ENCODE assay signal across 8 cellular contexts in genomic region chr11:63829823-63830489, GRCh38.
A peak's percentile ranks its signal among the peaks of the same experiment; 100 is the strongest.
DNase-seq lines count a peak whose midpoint lies in the region; ATAC-seq and TF ChIP-seq lines count a peak whose summit lies in the region.

No MANE protein-coding gene starts in this region.

- peak; percentile 28 for TF ChIP-seq CTCF in AG09319 (IDR thresholded peaks at IDR 0.05; ENCODE audit: low read depth, low read length)
- TF ChIP-seq CTCF in GM13977 (IDR thresholded peaks at IDR 0.05; ENCODE audit: extremely low read depth, insufficient read depth, missing control alignments) = peak; percentile 50

- no peaks in the 10 kb centered on the region for H3K9me3 Mint-ChIP-seq in T-helper 2 cell treated with Interferon-gamma antibody and Interleukin-4, amounts not matched to agents 5 μg/mL and 100 μg/mL, for 36 hours

- DNase-seq in AG09319 (ENCODE audit: extremely low read depth, low read depth) (no peak), GM13977 (ENCODE audit: low spot score) (no peak), hepatic stellate cell (ENCODE audit: low spot score) (peak; percentile 58), NCI-H2107 (lab: John Stamatoyannopoulos, UW) (no peak), NCI-H2196 (lab: John Stamatoyannopoulos, UW; ENCODE audit: unreplicated experiment) (no peak)
- DNase-seq in T-helper 2 cell treated with Interferon-gamma antibody and Interleukin-4, amounts not matched to agents 5 μg/mL and 100 μg/mL, for 36 hours (ENCODE audit: low spot score) = no peak
- DNase-seq in stimulated activated CD4-positive, alpha-beta T cell treated with anti-CD3 and anti-CD28 coated beads, Interleukin-12 subunit alpha, Interleukin-12 subunit beta, amount 100 ng/mL, for 4 hours = no peak

- in situ Hi-C loops in GM13977 (cut with MboI; ENCODE audit: low pct_unique_long_range_greater_than_20kb, low sequenced_read_pairs, unreplicated experiment) = loop anchor here (10.0 kb wide), 1 partner anchor 115 kb away; no protein-coding TSS in a partner anchor

- peak; percentile 82 for ATAC-seq in SK-N-SH treated with all-trans-retinoic acid at 6 μM for 48 hours

- H3K4me3 Mint-ChIP-seq in T-helper 2 cell treated with Interferon-gamma antibody and Interleukin-4, amounts not matched to agents 5 μg/mL and 100 μg/mL, for 36 hours = no peak overlapping the region

- H3K36me3 Mint-ChIP-seq in T-helper 2 cell treated with Interferon-gamma antibody and Interleukin-4, amounts not matched to agents 5 μg/mL and 100 μg/mL, for 36 hours (ENCODE audit: low read depth) = peaks cover 20% of the 10 kb centered on the region

- no peaks in the 10 kb centered on the region for H3K4me1 Mint-ChIP-seq in T-helper 2 cell treated with Interferon-gamma antibody and Interleukin-4, amounts not matched to agents 5 μg/mL and 100 μg/mL, for 36 hours (ENCODE audit: low read depth)

- no peaks in the 10 kb centered on the region for H3K27me3 Mint-ChIP-seq in T-helper 2 cell treated with Interferon-gamma antibody and Interleukin-4, amounts not matched to agents 5 μg/mL and 100 μg/mL, for 36 hours (ENCODE audit: low read depth)

- H3K27ac Mint-ChIP-seq in T-helper 2 cell treated with Interferon-gamma antibody and Interleukin-4, amounts not matched to agents 5 μg/mL and 100 μg/mL, for 36 hours = no peak overlapping the region

TF ChIP-seq in SK-N-SH treated with all-trans-retinoic acid at 6 μM for 48 hours, 23 proteins besides CTCF, POLR2A, EP300 and RAD21:
- TF ChIP-seq SNAI2 (CRISPR knock-in tag; IDR thresholded peaks at IDR 0.05) = no peak
- no peak for TF ChIP-seq TCF4 (CRISPR knock-in tag; IDR thresholded peaks at IDR 0.05; ENCODE audit: borderline replicate concordance)
- no peak for TF ChIP-seq TSHZ2 (CRISPR knock-in tag; IDR thresholded peaks at IDR 0.05)
- TF ChIP-seq GLIS3 (CRISPR knock-in tag; IDR thresholded peaks at IDR 0.05) = no peak
- TF ChIP-seq RARB (CRISPR knock-in tag; IDR thresholded peaks at IDR 0.05) = no peak
- TF ChIP-seq CREB5 (CRISPR knock-in tag; IDR thresholded peaks at IDR 0.05; ENCODE audit: low read depth) = no peak
- no peak for TF ChIP-seq ARNTL (CRISPR knock-in tag; IDR thresholded peaks at IDR 0.05; ENCODE audit: borderline replicate concordance, low read depth)
